ENCODE assay signal across 8 cellular contexts in genomic region chr16:11576427-11577289, GRCh38. TPM values are rescaled to one million over a fixed set of nuclear protein-coding genes. Genes with fewer than 3 reads are reported as not detected.
A peak's percentile ranks its signal among the peaks of the same experiment; 100 is the strongest.
DNase-seq lines count a peak whose midpoint lies in the region; ATAC-seq and TF ChIP-seq lines count a peak whose summit lies in the region.

No MANE protein-coding gene starts in this region.

- no peak for TF ChIP-seq CTCF in lower leg skin (IDR thresholded peaks at IDR 0.05)

- POLR2A ChIA-PET in activated CD4-positive, alpha-beta T cell treated with anti-CD3 and anti-CD28 coated beads, Interleukin-2, amount 10 ng/mL, durations not matched to agents 7 days and 5 days (lab: Charles Lee) = no interaction called here

- no peaks in the 10 kb centered on the region for H3K9me3 ChIP-seq in T-helper 17 cell (ENCODE audit: control insufficient read depth, low read length, poor library complexity, severe bottlenecking)

- H3K4me3 Mint-ChIP-seq in activated CD4-positive, alpha-beta T cell treated with anti-CD3 and anti-CD28 coated beads, Interleukin-2, amount 10 ng/mL, durations not matched to agents 7 days and 5 days = no peak overlapping the region
- no peak overlapping the region for H3K4me3 Mint-ChIP-seq in T-helper 17 cell
- H3K4me3 Mint-ChIP-seq in stimulated activated naive B cell treated with anti-CD40 and anti-IgM and Interleukin-4, amounts not matched to agents 10 μg/mL and 1 μg/mL and 100 μg/mL, for 72 hours = peak overlapping the region; percentile 50 to 61

- no peak overlapping the region for H3K4me3 ChIP-seq in lower leg skin (ENCODE audit: low read depth, poor library complexity, severe bottlenecking)

- no peak for DNase-seq in activated CD4-positive, alpha-beta T cell treated with anti-CD3 and anti-CD28 coated beads, Interleukin-2, amount 10 ng/mL, durations not matched to agents 7 days and 5 days
- DNase-seq in activated CD4-positive, alpha-beta T cell treated with anti-CD3 and anti-CD28 coated beads for 1 hour = no peak
- DNase-seq in T-helper 17 cell = no peak
- DNase-seq in stimulated activated naive B cell treated with anti-CD40 and anti-IgM and Interleukin-4, amounts not matched to agents 10 μg/mL and 1 μg/mL and 100 μg/mL, for 72 hours = peak; percentile 54
- DNase-seq in cerebellar nuclear complex (lab: John Stamatoyannopoulos, UW) = no peak
- DNase-seq in lower leg skin (ENCODE audit: low spot score in 2 of 2) = no peak
- DNase-seq in superior temporal gyrus (ENCODE audit: extremely low spot score) = no peak

- intact Hi-C loops in lower leg skin (cut with DNase I; ENCODE audit: low total_unique reads) = no loop called here

- H3K4me1 Mint-ChIP-seq in activated CD4-positive, alpha-beta T cell treated with anti-CD3 and anti-CD28 coated beads, Interleukin-2, amount 10 ng/mL, durations not matched to agents 7 days and 5 days = peaks cover 77% of the 10 kb centered on the region
- H3K4me1 Mint-ChIP-seq in T-helper 17 cell = peaks cover 40% of the 10 kb centered on the region
- peaks cover 48 to 84% of the 10 kb centered on the region in 2 donors for H3K4me1 Mint-ChIP-seq in stimulated activated naive B cell treated with anti-CD40 and anti-IgM and Interleukin-4, amounts not matched to agents 10 μg/mL and 1 μg/mL and 100 μg/mL, for 72 hours

- no peaks in the 10 kb centered on the region for H3K9me3 Mint-ChIP-seq in activated CD4-positive, alpha-beta T cell treated with anti-CD3 and anti-CD28 coated beads, Interleukin-2, amount 10 ng/mL, durations not matched to agents 7 days and 5 days
- H3K9me3 Mint-ChIP-seq in stimulated activated naive B cell treated with anti-CD40 and anti-IgM and Interleukin-4, amounts not matched to agents 10 μg/mL and 1 μg/mL and 100 μg/mL, for 72 hours = no peaks in the 10 kb centered on the region

- H3K36me3 Mint-ChIP-seq in activated CD4-positive, alpha-beta T cell treated with anti-CD3 and anti-CD28 coated beads, Interleukin-2, amount 10 ng/mL, durations not matched to agents 7 days and 5 days (ENCODE audit: low read depth) = peaks cover 50% of the 10 kb centered on the region
- peaks cover 3% of the 10 kb centered on the region for H3K36me3 Mint-ChIP-seq in T-helper 17 cell (ENCODE audit: low read depth)
- peaks cover 32 to 70% of the 10 kb centered on the region in 2 donors for H3K36me3 Mint-ChIP-seq in stimulated activated naive B cell treated with anti-CD40 and anti-IgM and Interleukin-4, amounts not matched to agents 10 μg/mL and 1 μg/mL and 100 μg/mL, for 72 hours

- ATAC-seq in HG02973 (IDR thresholded peaks at IDR 0.05; ENCODE audit: unreplicated experiment) = peak; percentile 39
- peak; percentile 29 for ATAC-seq in T-helper 17 cell
- peak; percentile 87 for ATAC-seq in stimulated activated naive B cell treated with anti-CD40 and anti-IgM and Interleukin-4, amounts not matched to agents 10 μg/mL and 1 μg/mL and 100 μg/mL, for 72 hours (replicated peaks)

- CTCF ChIA-PET in activated CD4-positive, alpha-beta T cell treated with anti-CD3 and anti-CD28 coated beads, Interleukin-2, amount 10 ng/mL, durations not matched to agents 7 days and 5 days (lab: Charles Lee) = interaction anchor here (0.8 to 1.5 kb wide), 5 partner anchors 9 to 71 kb away, joined by 3 read pairs; partner anchors contain the start of gene LITAF

- peak overlapping the region; percentile 19 for H3K27ac Mint-ChIP-seq in activated CD4-positive, alpha-beta T cell treated with anti-CD3 and anti-CD28 coated beads, Interleukin-2, amount 10 ng/mL, durations not matched to agents 7 days and 5 days
- H3K27ac Mint-ChIP-seq in T-helper 17 cell = no peak overlapping the region
- peak overlapping the region; percentile 88 for H3K27ac Mint-ChIP-seq in stimulated activated naive B cell treated with anti-CD40 and anti-IgM and Interleukin-4, amounts not matched to agents 10 μg/mL and 1 μg/mL and 100 μg/mL, for 72 hours

- TF ChIP-seq POLR2A in lower leg skin (IDR thresholded peaks at IDR 0.05) = no peak

- WGBS in lower leg skin, 2 donors = 60 to 63% methylated on average over 9 of the region's 9 CpGs

- no peaks in the 10 kb centered on the region for H3K27me3 Mint-ChIP-seq in activated CD4-positive, alpha-beta T cell treated with anti-CD3 and anti-CD28 coated beads, Interleukin-2, amount 10 ng/mL, durations not matched to agents 7 days and 5 days
- H3K27me3 Mint-ChIP-seq in T-helper 17 cell = no peaks in the 10 kb centered on the region
- H3K27me3 Mint-ChIP-seq in stimulated activated naive B cell treated with anti-CD40 and anti-IgM and Interleukin-4, amounts not matched to agents 10 μg/mL and 1 μg/mL and 100 μg/mL, for 72 hours = no peaks in the 10 kb centered on the region

RNA-seq across cellular contexts. Expression of gene LITAF, which starts 10.1 kb away (rescaled TPM):
- total RNA-seq in activated CD4-positive, alpha-beta T cell treated with anti-CD3 and anti-CD28 coated beads, Interleukin-2, amount 10 ng/mL, durations not matched to agents 7 days and 5 days = 100 to 1,000 TPM; 133 to 141 TPM
- total RNA-seq in T-helper 17 cell = 100 to 1,000 TPM in 1 of 2 donors, 10 to 100 TPM in 1; 93.1 to 155 TPM
- total RNA-seq in lower leg skin = 10 to 100 TPM; 54.9 to 84.2 (median 67.7) TPM

Comparison
In these comparisons a context has a peak if more than half of its experiments do, and no peak if none do; other contexts are left out.
1. H3K4me3 Mint-ChIP-seq: peak in stimulated activated naive B cell treated with anti-CD40 and anti-IgM and Interleukin-4, amounts not matched to agents 10 μg/mL and 1 μg/mL and 100 μg/mL, for 72 hours (2 of 2); none in activated CD4-positive, alpha-beta T cell treated with anti-CD3 and anti-CD28 coated beads, Interleukin-2, amount 10 ng/mL, durations not matched to agents 7 days and 5 days (single experiment) and T-helper 17 cell (single experiment).
2. ATAC-seq: peak in every context shown above with its lines; median percentile 87 in stimulated activated naive B cell treated with anti-CD40 and anti-IgM and Interleukin-4, amounts not matched to agents 10 μg/mL and 1 μg/mL and 100 μg/mL, for 72 hours; 39 in HG02973; 29 in T-helper 17 cell.